9 cellular contexts compared by ENCODE assay signal in genomic region chrX:100819534-100819836, GRCh38. TPM values are rescaled to one million over a fixed set of nuclear protein-coding genes. Genes with fewer than 3 reads are reported as not detected.
DNase-seq lines count a peak whose midpoint lies in the region; ATAC-seq and TF ChIP-seq lines count a peak whose summit lies in the region.
"Had no signal": no experiment of that assay in that cellular context is flagged by ENCODE, and none has a peak within 500 bp of the region (broad histone marks: within the 10 kb centered on the region; RNA-seq: fewer than 3 reads in every experiment).

No MANE protein-coding gene starts in this region.

- peak overlapping the region; percentile 97 for H3K27ac Mint-ChIP-seq in activated T-helper 2 cell treated with anti-CD3 and anti-CD28 coated beads, Interferon-gamma antibody, Interleukin-2, Interleukin-4, amounts not matched to agents 10 μg/mL and 5 μg/mL and 100 μg/mL, durations not matched to agents 14 hours and 24 hours and 36 hours

- H3K36me3 Mint-ChIP-seq in activated T-helper 2 cell treated with anti-CD3 and anti-CD28 coated beads, Interferon-gamma antibody, Interleukin-2, Interleukin-4, amounts not matched to agents 10 μg/mL and 5 μg/mL and 100 μg/mL, durations not matched to agents 14 hours and 24 hours and 36 hours (ENCODE audit: low read depth), result peaks cover 18% of the 10 kb centered on the region

- no peak for TF ChIP-seq CTCF in HL-60 (IDR thresholded peaks at IDR 0.05; ENCODE audit: insufficient read depth, low read length)

- H3K27me3 ChIP-seq in HL-60 (ENCODE audit: insufficient read depth, poor library complexity, severe bottlenecking), result no peaks in the 10 kb centered on the region

- peak overlapping the region; percentile 70 for H3K4me3 ChIP-seq in HL-60 (replicated peaks; ENCODE audit: insufficient read depth, low read length)
- H3K4me3 ChIP-seq in iPS-11a (ENCODE audit: low read depth, low read length), result peak overlapping the region; percentile 77

- peaks cover 4% of the 10 kb centered on the region for H3K9me3 Mint-ChIP-seq in activated T-helper 2 cell treated with anti-CD3 and anti-CD28 coated beads, Interferon-gamma antibody, Interleukin-2, Interleukin-4, amounts not matched to agents 10 μg/mL and 5 μg/mL and 100 μg/mL, durations not matched to agents 14 hours and 24 hours and 36 hours

- DNase-seq in HL-60 (ENCODE audit: low read depth in 1 of 2, low spot score in 1 of 2), result no peak
- no peak for DNase-seq in activated T-helper 2 cell treated with anti-CD3 and anti-CD28 coated beads, Interferon-gamma antibody, Interleukin-2, Interleukin-4, amounts not matched to agents 10 μg/mL and 5 μg/mL and 100 μg/mL, durations not matched to agents 14 hours and 24 hours and 36 hours (ENCODE audit: low spot score)
- DNase-seq in stimulated activated CD4-positive, alpha-beta T cell treated with anti-CD3 and anti-CD28 coated beads, Interleukin-4, amount 100 ng/mL, for 1 hour, result peak; percentile 39
- DNase-seq in putamen (ENCODE audit: low spot score), result no peak
- DNase-seq in islet precursor cell, result no peak

- ATAC-seq in HG03565 (IDR thresholded peaks at IDR 0.05; ENCODE audit: unreplicated experiment) (no peak), HG02981 (IDR thresholded peaks at IDR 0.05; ENCODE audit: unreplicated experiment) (no peak)

- peaks cover 9% of the 10 kb centered on the region for H3K27me3 Mint-ChIP-seq in activated T-helper 2 cell treated with anti-CD3 and anti-CD28 coated beads, Interferon-gamma antibody, Interleukin-2, Interleukin-4, amounts not matched to agents 10 μg/mL and 5 μg/mL and 100 μg/mL, durations not matched to agents 14 hours and 24 hours and 36 hours (ENCODE audit: low read depth)

- intact Hi-C loops in activated T-helper 2 cell treated with anti-CD3 and anti-CD28 coated beads, Interferon-gamma antibody, Interleukin-2, Interleukin-4, amounts not matched to agents 10 μg/mL and 5 μg/mL and 100 μg/mL, durations not matched to agents 14 hours and 24 hours and 36 hours (cut with micrococcal nuclease), result no loop called here

- H3K4me1 Mint-ChIP-seq in activated T-helper 2 cell treated with anti-CD3 and anti-CD28 coated beads, Interferon-gamma antibody, Interleukin-2, Interleukin-4, amounts not matched to agents 10 μg/mL and 5 μg/mL and 100 μg/mL, durations not matched to agents 14 hours and 24 hours and 36 hours (ENCODE audit: low read depth), result peaks cover 10% of the 10 kb centered on the region

- H3K4me3 Mint-ChIP-seq in activated T-helper 2 cell treated with anti-CD3 and anti-CD28 coated beads, Interferon-gamma antibody, Interleukin-2, Interleukin-4, amounts not matched to agents 10 μg/mL and 5 μg/mL and 100 μg/mL, durations not matched to agents 14 hours and 24 hours and 36 hours (ENCODE audit: low read depth), result peak overlapping the region; percentile 91

- H3K27ac ChIP-seq in HL-60 (replicated peaks), result peak overlapping the region; percentile 92

RNA-seq across cellular contexts. Expression of gene CSTF2, which starts 0.7 kb away (rescaled TPM):
- 51.1 and 52.7 TPM in 2 replicates for total RNA-seq in activated T-helper 2 cell treated with anti-CD3 and anti-CD28 coated beads, Interferon-gamma antibody, Interleukin-2, Interleukin-4, amounts not matched to agents 10 μg/mL and 5 μg/mL and 100 μg/mL, durations not matched to agents 14 hours and 24 hours and 36 hours

RNA-seq across cellular contexts. Expression of gene NOX1, which starts 54.7 kb away (rescaled TPM):
- not detected in 2 replicates for total RNA-seq in activated T-helper 2 cell treated with anti-CD3 and anti-CD28 coated beads, Interferon-gamma antibody, Interleukin-2, Interleukin-4, amounts not matched to agents 10 μg/mL and 5 μg/mL and 100 μg/mL, durations not matched to agents 14 hours and 24 hours and 36 hours
- total RNA-seq: M059J had no signal
